Comparison of ENCODE assay signal across 8 cellular contexts in genomic region chr12:57459055-57459749, GRCh38. TPM values are rescaled to one million over a fixed set of nuclear protein-coding genes. Genes with fewer than 3 reads are reported as not detected.
DNase-seq lines count a peak whose midpoint lies in the region; ATAC-seq and TF ChIP-seq lines count a peak whose summit lies in the region.

No MANE protein-coding gene starts in this region.

- H3K9me3 Mint-ChIP-seq in activated naive CD4-positive, alpha-beta T cell treated with anti-CD3 and anti-CD28 coated beads, Interleukin-2, amount 50 U/mL, for 72 hours: no peaks in the 10 kb centered on the region
- H3K9me3 Mint-ChIP-seq in osteocyte (ENCODE audit: unreplicated experiment): no peaks in the 10 kb centered on the region

- H3K4me3 ChIP-seq in GM08714 (ENCODE audit: low read length): peak overlapping the region; percentile 87
- peak overlapping the region; percentile 88 for H3K4me3 ChIP-seq in SK-N-MC
- peak overlapping the region; percentile 70 for H3K4me3 ChIP-seq in thymus (ENCODE audit: low read length)

- TF ChIP-seq CTCF in osteocyte (IDR thresholded peaks at IDR 0.05): peak; percentile 91

- no peaks in the 10 kb centered on the region for H3K9me3 ChIP-seq in SK-N-MC (ENCODE audit: low read depth, low read length)
- no peaks in the 10 kb centered on the region for H3K9me3 ChIP-seq in thymus (ENCODE audit: control insufficient read depth)

- DNase-seq in NCI-H1048 (lab: John Stamatoyannopoulos, UW): peak; percentile 86
- peak; percentile 91 for DNase-seq in SK-N-MC (ENCODE audit: low read depth, low spot score)
- DNase-seq in activated naive CD4-positive, alpha-beta T cell treated with anti-CD3 and anti-CD28 coated beads, Interleukin-2, amount 50 U/mL, for 72 hours (ENCODE audit: low spot score in 2 of 2): peak; percentile 91 to 96
- peak; percentile 95 for DNase-seq in Right ventricle myocardium inferior (ENCODE audit: missing footprints)
- DNase-seq in osteocyte (ENCODE audit: extremely low spot score, unreplicated experiment): peak; percentile 97

- intact Hi-C loops in Right ventricle myocardium inferior (cut with DNase I): loop anchor here (10.0 kb wide), 1 partner anchor 166 kb away; no protein-coding TSS in a partner anchor

- H3K4me3 Mint-ChIP-seq in osteocyte (ENCODE audit: unreplicated experiment): peak overlapping the region; percentile 93

- H3K4me1 Mint-ChIP-seq in osteocyte (ENCODE audit: unreplicated experiment): peaks cover 47% of the 10 kb centered on the region

- peaks cover 0 to 4% of the 10 kb centered on the region in 2 donors for H3K36me3 Mint-ChIP-seq in activated naive CD4-positive, alpha-beta T cell treated with anti-CD3 and anti-CD28 coated beads, Interleukin-2, amount 50 U/mL, for 72 hours
- H3K36me3 Mint-ChIP-seq in osteocyte (ENCODE audit: unreplicated experiment): no peaks in the 10 kb centered on the region

- H3K27ac ChIP-seq in SK-N-MC (peak overlapping the region; percentile 61), thymus (ENCODE audit: low read depth) (peak overlapping the region; percentile 85)

- peak overlapping the region; percentile 89 to 95 for H3K27ac Mint-ChIP-seq in activated naive CD4-positive, alpha-beta T cell treated with anti-CD3 and anti-CD28 coated beads, Interleukin-2, amount 50 U/mL, for 72 hours
- peak overlapping the region; percentile 97 for H3K27ac Mint-ChIP-seq in osteocyte (ENCODE audit: unreplicated experiment)

- H3K4me1 ChIP-seq in thymus (ENCODE audit: control insufficient read depth, insufficient read depth, low read length): peaks cover 14% of the 10 kb centered on the region

- no peaks in the 10 kb centered on the region for H3K27me3 Mint-ChIP-seq in osteocyte (ENCODE audit: unreplicated experiment)

- under 1% methylated on average over 24 of the region's 24 CpGs for WGBS in thymus

- peaks cover 18% of the 10 kb centered on the region for H3K27me3 ChIP-seq in thymus (ENCODE audit: control insufficient read depth, insufficient read depth)

- no peaks in the 10 kb centered on the region for H3K36me3 ChIP-seq in SK-N-MC (ENCODE audit: insufficient read depth, low read length)
- no peaks in the 10 kb centered on the region for H3K36me3 ChIP-seq in thymus (ENCODE audit: control insufficient read depth, insufficient read depth)

- ATAC-seq in HG02571 (IDR thresholded peaks at IDR 0.05; ENCODE audit: unreplicated experiment) (peak; percentile 52), Right ventricle myocardium inferior (peak; percentile 85)
- ATAC-seq in activated naive CD4-positive, alpha-beta T cell treated with anti-CD3 and anti-CD28 coated beads, Interleukin-2, amount 50 U/mL, for 72 hours: peak; percentile 76 to 78

- peak overlapping the region; percentile 58 for H3K9ac ChIP-seq in SK-N-MC (ENCODE audit: insufficient read length)

RNA-seq across cellular contexts. Expression of gene GLI1, which starts 0.4 kb away (rescaled TPM):
- total RNA-seq in activated naive CD4-positive, alpha-beta T cell treated with anti-CD3 and anti-CD28 coated beads, Interleukin-2, amount 50 U/mL, for 72 hours: under 1 TPM in 1 of 2 donors, not detected in 1; 0.49 TPM
- 0.92 TPM for total RNA-seq in Right ventricle myocardium inferior
- total RNA-seq in osteocyte: 3.5 and 7.7 TPM in 2 replicates
- polyA plus RNA-seq in thymus: 0.71 TPM

RNA-seq across cellular contexts. Expression of gene INHBE, which starts 4.1 kb away (rescaled TPM):
- total RNA-seq in activated naive CD4-positive, alpha-beta T cell treated with anti-CD3 and anti-CD28 coated beads, Interleukin-2, amount 50 U/mL, for 72 hours: under 1 TPM; 0.18 to 0.23 TPM
- total RNA-seq in Right ventricle myocardium inferior (not detected), osteocyte (1.0 and 1.3 TPM in 2 replicates)
- 0.14 TPM for polyA plus RNA-seq in thymus

RNA-seq across cellular contexts. Expression of gene ARHGAP9, which starts 20.5 kb away (rescaled TPM):
- total RNA-seq in activated naive CD4-positive, alpha-beta T cell treated with anti-CD3 and anti-CD28 coated beads, Interleukin-2, amount 50 U/mL, for 72 hours: 100 to 1,000 TPM; 151 to 195 TPM
- total RNA-seq in Right ventricle myocardium inferior: 6.4 TPM
- 1.5 and 2.1 TPM in 2 replicates for total RNA-seq in osteocyte
- polyA plus RNA-seq in thymus: 165 TPM

RNA-seq across cellular contexts. Expression of gene INHBC, which starts 24.6 kb away (rescaled TPM):
- not detected for total RNA-seq in activated naive CD4-positive, alpha-beta T cell treated with anti-CD3 and anti-CD28 coated beads, Interleukin-2, amount 50 U/mL, for 72 hours
- total RNA-seq in Right ventricle myocardium inferior (not detected), osteocyte (not detected in 2 replicates)
- 0.05 TPM for polyA plus RNA-seq in thymus

RNA-seq across cellular contexts. Expression of gene R3HDM2, which starts 28.4 kb away (rescaled TPM):
- total RNA-seq in activated naive CD4-positive, alpha-beta T cell treated with anti-CD3 and anti-CD28 coated beads, Interleukin-2, amount 50 U/mL, for 72 hours: 10 to 100 TPM; 36.3 to 57.1 TPM
- total RNA-seq in Right ventricle myocardium inferior (56.7 TPM), osteocyte (62.2 and 65.0 TPM in 2 replicates)
- polyA plus RNA-seq in thymus: 22.4 TPM

Comparison
In these comparisons a context has a peak if more than half of its experiments do, and no peak if none do; other contexts are left out.
1. Peak in every context shown above with its lines: DNase-seq, ATAC-seq, H3K4me3 ChIP-seq and H3K27ac ChIP-seq.
2. RNA of gene ARHGAP9, which starts 20.5 kb away (total RNA-seq): 151 to 195 TPM in activated naive CD4-positive, alpha-beta T cell treated with anti-CD3 and anti-CD28 coated beads, Interleukin-2, amount 50 U/mL, for 72 hours; 6.4 TPM in Right ventricle myocardium inferior (single experiment) and 1.5 to 2.1 TPM in osteocyte; every median in the first group is over 10 times any median in the second.